In genomic region chr20:11032611-11033010, GRCh38 we compare ENCODE assay signal across 1 cellular context.
TF ChIP-seq lines count a peak whose summit lies in the region.

No MANE protein-coding gene starts in this region.

TF ChIP-seq in GM23338, 12 proteins besides CTCF, POLR2A, EP300 and RAD21 (continued from another document):
- TF ChIP-seq, protein P1, sequence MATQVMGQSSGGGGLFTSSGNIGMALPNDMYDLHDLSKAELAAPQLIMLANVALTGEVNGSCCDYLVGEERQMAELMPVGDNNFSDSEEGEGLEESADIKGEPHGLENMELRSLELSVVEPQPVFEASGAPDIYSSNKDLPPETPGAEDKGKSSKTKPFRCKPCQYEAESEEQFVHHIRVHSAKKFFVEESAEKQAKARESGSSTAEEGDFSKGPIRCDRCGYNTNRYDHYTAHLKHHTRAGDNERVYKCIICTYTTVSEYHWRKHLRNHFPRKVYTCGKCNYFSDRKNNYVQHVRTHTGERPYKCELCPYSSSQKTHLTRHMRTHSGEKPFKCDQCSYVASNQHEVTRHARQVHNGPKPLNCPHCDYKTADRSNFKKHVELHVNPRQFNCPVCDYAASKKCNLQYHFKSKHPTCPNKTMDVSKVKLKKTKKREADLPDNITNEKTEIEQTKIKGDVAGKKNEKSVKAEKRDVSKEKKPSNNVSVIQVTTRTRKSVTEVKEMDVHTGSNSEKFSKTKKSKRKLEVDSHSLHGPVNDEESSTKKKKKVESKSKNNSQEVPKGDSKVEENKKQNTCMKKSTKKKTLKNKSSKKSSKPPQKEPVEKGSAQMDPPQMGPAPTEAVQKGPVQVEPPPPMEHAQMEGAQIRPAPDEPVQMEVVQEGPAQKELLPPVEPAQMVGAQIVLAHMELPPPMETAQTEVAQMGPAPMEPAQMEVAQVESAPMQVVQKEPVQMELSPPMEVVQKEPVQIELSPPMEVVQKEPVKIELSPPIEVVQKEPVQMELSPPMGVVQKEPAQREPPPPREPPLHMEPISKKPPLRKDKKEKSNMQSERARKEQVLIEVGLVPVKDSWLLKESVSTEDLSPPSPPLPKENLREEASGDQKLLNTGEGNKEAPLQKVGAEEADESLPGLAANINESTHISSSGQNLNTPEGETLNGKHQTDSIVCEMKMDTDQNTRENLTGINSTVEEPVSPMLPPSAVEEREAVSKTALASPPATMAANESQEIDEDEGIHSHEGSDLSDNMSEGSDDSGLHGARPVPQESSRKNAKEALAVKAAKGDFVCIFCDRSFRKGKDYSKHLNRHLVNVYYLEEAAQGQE (IDR thresholded peaks at IDR 0.05; ENCODE audit: unreplicated experiment), result no peak
- TF ChIP-seq STAT1 (IDR thresholded peaks at IDR 0.05; ENCODE audit: unreplicated experiment) (no peak), ZNF331 (CRISPR knock-in tag; IDR thresholded peaks at IDR 0.05; ENCODE audit: low read depth) (no peak), ZNF114 (CRISPR knock-in tag; IDR thresholded peaks at IDR 0.05) (no peak)
